ENCODE assay signal across 9 cellular contexts in the genomic region with DNA sequence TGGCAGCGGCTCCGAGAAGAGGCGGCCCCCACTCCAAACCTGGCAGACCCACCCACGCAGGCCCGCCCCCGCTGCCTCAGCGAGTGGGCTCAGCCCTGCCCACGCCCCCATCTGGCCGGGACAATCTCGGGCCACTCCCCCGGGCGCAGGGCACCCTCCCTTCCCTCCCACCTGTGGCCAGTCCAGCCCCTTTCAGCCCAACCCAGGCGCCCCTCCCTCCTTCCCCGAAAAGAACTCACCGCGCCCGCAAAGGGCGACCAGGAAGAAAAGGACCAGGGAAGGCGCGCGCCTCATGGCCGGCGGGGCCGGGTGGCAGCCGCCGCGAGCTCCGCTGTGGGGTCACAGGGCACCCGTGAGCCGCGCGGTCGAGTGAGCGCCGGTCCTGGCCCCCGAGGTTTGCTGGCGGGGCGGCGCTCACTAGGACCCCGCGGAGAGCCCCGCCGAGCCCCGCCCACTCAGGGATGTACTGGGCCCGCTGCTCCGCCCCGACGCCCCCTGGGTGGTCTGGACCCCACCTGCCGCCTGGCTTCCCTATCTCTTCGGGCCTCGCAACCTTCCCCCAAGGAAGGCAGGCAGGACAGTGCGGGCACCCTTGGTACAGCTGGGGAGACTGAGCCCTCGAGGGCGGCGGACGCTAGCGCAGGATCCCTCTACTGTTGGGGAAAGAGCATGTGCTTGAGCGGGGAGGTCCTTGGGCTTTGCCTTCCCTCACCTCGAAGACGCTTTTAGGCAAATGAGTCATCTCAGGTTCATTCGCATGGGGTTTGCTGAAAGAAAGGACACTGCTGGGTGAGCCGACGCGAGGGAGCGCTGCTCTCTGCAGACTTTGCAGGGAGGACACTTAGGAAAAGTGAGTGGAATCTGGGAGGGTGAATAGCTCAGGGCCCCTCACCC. TPM values are rescaled to one million over a fixed set of nuclear protein-coding genes. Genes with fewer than 3 reads are reported as not detected.
DNase-seq lines count a peak whose midpoint lies in the region; ATAC-seq lines count a peak whose summit lies in the region.
"Had no signal": no experiment of that assay in that cellular context is flagged by ENCODE, and none has a peak within 500 bp of the region (broad histone marks: within the 10 kb centered on the region; RNA-seq: fewer than 3 reads in every experiment).

A gene with protein sequence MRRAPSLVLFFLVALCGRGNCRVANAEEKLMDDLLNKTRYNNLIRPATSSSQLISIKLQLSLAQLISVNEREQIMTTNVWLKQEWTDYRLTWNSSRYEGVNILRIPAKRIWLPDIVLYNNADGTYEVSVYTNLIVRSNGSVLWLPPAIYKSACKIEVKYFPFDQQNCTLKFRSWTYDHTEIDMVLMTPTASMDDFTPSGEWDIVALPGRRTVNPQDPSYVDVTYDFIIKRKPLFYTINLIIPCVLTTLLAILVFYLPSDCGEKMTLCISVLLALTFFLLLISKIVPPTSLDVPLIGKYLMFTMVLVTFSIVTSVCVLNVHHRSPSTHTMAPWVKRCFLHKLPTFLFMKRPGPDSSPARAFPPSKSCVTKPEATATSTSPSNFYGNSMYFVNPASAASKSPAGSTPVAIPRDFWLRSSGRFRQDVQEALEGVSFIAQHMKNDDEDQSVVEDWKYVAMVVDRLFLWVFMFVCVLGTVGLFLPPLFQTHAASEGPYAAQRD (minus strand): TSS at position 371 of the 894 bp plus-strand sequence. CDS start 77 bp downstream, at position 294.

- peaks cover 8% of the 10 kb centered on the region for H3K4me1 Mint-ChIP-seq in activated T-cell treated with anti-CD3 and anti-CD28 coated beads, Interleukin-2, amount 50 U/mL, for 72 hours (ENCODE audit: low read depth)

- no peak within 1 kb of the TSS for H3K27ac Mint-ChIP-seq in activated T-cell treated with anti-CD3 and anti-CD28 coated beads, Interleukin-2, amount 50 U/mL, for 72 hours

- peaks cover 5% of the 10 kb centered on the region for H3K27me3 Mint-ChIP-seq in activated T-cell treated with anti-CD3 and anti-CD28 coated beads, Interleukin-2, amount 50 U/mL, for 72 hours (ENCODE audit: low read depth)

- ATAC-seq in activated T-cell treated with anti-CD3 and anti-CD28 coated beads, Interleukin-2, amount 50 U/mL, for 72 hours (replicated peaks in 1 of 2) = peak; percentile 74 to 81
- ATAC-seq in left ventricle myocardium superior (peak; percentile 68), sciatic nerve (peak; percentile 56)

- DNase-seq in NCI-H526 (lab: John Stamatoyannopoulos, UW) = peak; percentile 42 to 56
- no peak for DNase-seq in NCI-H526 treated with DMSO at 0.1 percent for 48 hours (lab: John Stamatoyannopoulos, UW)
- DNase-seq in activated T-cell treated with anti-CD3 and anti-CD28 coated beads, Interleukin-2, amount 50 U/mL, for 72 hours = peak; percentile 34 to 44
- no peak for DNase-seq in left ventricle myocardium superior
- no peak for DNase-seq in sciatic nerve (ENCODE audit: low spot score)
- DNase-seq in NCI-H1436 treated with DMSO at 0.1 percent for 48 hours (lab: John Stamatoyannopoulos, UW) = no peak
- DNase-seq in EL = no peak
- DNase-seq in NCI-H1694 treated with DMSO at 0.1 percent for 48 hours (lab: John Stamatoyannopoulos, UW) = no peak

- H3K36me3 Mint-ChIP-seq in activated T-cell treated with anti-CD3 and anti-CD28 coated beads, Interleukin-2, amount 50 U/mL, for 72 hours (ENCODE audit: insufficient read depth in 2 of 2) = no peaks in the 10 kb centered on the region

- H3K4me3 Mint-ChIP-seq in activated T-cell treated with anti-CD3 and anti-CD28 coated beads, Interleukin-2, amount 50 U/mL, for 72 hours = peak within 1 kb of the TSS; percentile 72 to 81

- intact Hi-C loops in left ventricle myocardium superior (cut with micrococcal nuclease) (loop anchor here (10.0 kb wide), 1 partner anchor 54 kb away; no protein-coding TSS in a partner anchor), sciatic nerve (cut with DNase I) (no loop called here)

- H3K9me3 Mint-ChIP-seq in activated T-cell treated with anti-CD3 and anti-CD28 coated beads, Interleukin-2, amount 50 U/mL, for 72 hours = no peaks in the 10 kb centered on the region

RNA-seq across cellular contexts. Expression of the gene that starts here (rescaled TPM):
- total RNA-seq in activated T-cell treated with anti-CD3 and anti-CD28 coated beads, Interleukin-2, amount 50 U/mL, for 72 hours = not detected
- total RNA-seq in left ventricle myocardium superior (not detected), sciatic nerve (not detected)
- total RNA-seq: T-helper 1 cell treated with Interleukin-12 subunit alpha and Interleukin-12 subunit beta and Interleukin-4 antibody, amounts not matched to agents 30 ng/mL and 1 ng/mL, for 36 hours had no signal

Comparison
In these comparisons a context has a peak if more than half of its experiments do, and no peak if none do; other contexts are left out.
1. DNase-seq: peak in NCI-H526 (2 of 2); none in NCI-H526 treated with DMSO at 0.1 percent for 48 hours (single experiment), left ventricle myocardium superior (single experiment), sciatic nerve (single experiment), NCI-H1436 treated with DMSO at 0.1 percent for 48 hours (single experiment), EL (single experiment) and NCI-H1694 treated with DMSO at 0.1 percent for 48 hours (single experiment).
2. Peak in DNase-seq and ATAC-seq in activated T-cell treated with anti-CD3 and anti-CD28 coated beads, Interleukin-2, amount 50 U/mL, for 72 hours; RNA of the gene not detected or under 1 TPM.
3. Peak in ATAC-seq in left ventricle myocardium superior; RNA of the gene not detected or under 1 TPM.
4. Peak in ATAC-seq in sciatic nerve; RNA of the gene not detected or under 1 TPM.
5. Peak in every context shown above with its lines, with median percentiles within 50 percentile points of each other: ATAC-seq.